In genomic region chr12:53625373-53625945, GRCh38 we compare ENCODE assay signal across 8 cellular contexts. TPM values are rescaled to one million over a fixed set of nuclear protein-coding genes. Genes with fewer than 3 reads are reported as not detected.
DNase-seq lines count a peak whose midpoint lies in the region; ATAC-seq lines count a peak whose summit lies in the region.

No MANE protein-coding gene starts in this region.

- H3K4me3 ChIP-seq in ACC112 (ENCODE audit: low read depth, low read length): peak overlapping the region; percentile 93
- peak overlapping the region; percentile 93 for H3K4me3 ChIP-seq in Jurkat, Clone E6-1 (ENCODE audit: low read length)
- H3K4me3 ChIP-seq in muscle layer of duodenum (ENCODE audit: low read depth in 1 of 2, low read length in 2 of 2): peak overlapping the region; percentile 73 to 92

- H3K79me2 ChIP-seq in ACC112 (ENCODE audit: control insufficient read depth, insufficient read depth, low read length, unreplicated experiment): peaks cover 51% of the 10 kb centered on the region

- H3K4me1 Mint-ChIP-seq in central memory CD8-positive, alpha-beta T cell: peaks cover 28% of the 10 kb centered on the region

- H3K27ac ChIP-seq in ACC112 (ENCODE audit: low read depth, low read length) (peak overlapping the region; percentile 44), muscle layer of duodenum (ENCODE audit: low read length) (peak overlapping the region; percentile 92)

- DNase-seq in Jurkat, Clone E6-1 (ENCODE audit: low read depth, low spot score): no peak
- DNase-seq in central memory CD8-positive, alpha-beta T cell (ENCODE audit: low spot score in 2 of 2): no peak
- DNase-seq in epidermal melanocyte (ENCODE audit: insufficient read length, low spot score) (no peak), hepatic stellate cell (ENCODE audit: low spot score) (no peak), UCSD-AML1 (lab: John Stamatoyannopoulos, UW; ENCODE audit: unreplicated experiment) (no peak)

- ATAC-seq in central memory CD8-positive, alpha-beta T cell (replicated peaks; ENCODE audit: extremely low read depth, poor library complexity, severe bottlenecking): no peak
- ATAC-seq in esophagus mucosa: no peak

- H3K9me3 ChIP-seq in muscle layer of duodenum (ENCODE audit: control insufficient read depth in 1 of 2, low read length in 2 of 2): no peaks in the 10 kb centered on the region

- no peaks in the 10 kb centered on the region for H3K27me3 Mint-ChIP-seq in central memory CD8-positive, alpha-beta T cell

- no peaks in the 10 kb centered on the region for H3K9me3 Mint-ChIP-seq in central memory CD8-positive, alpha-beta T cell

- H3K36me3 ChIP-seq in ACC112 (ENCODE audit: insufficient read depth, low read length) (no peaks in the 10 kb centered on the region), muscle layer of duodenum (ENCODE audit: control insufficient read depth in 1 of 2, insufficient read depth in 2 of 2, low read length in 2 of 2) (peaks cover 0 to 4% of the 10 kb centered on the region in 2 donors)

- peaks cover 15% of the 10 kb centered on the region for H3K36me3 Mint-ChIP-seq in central memory CD8-positive, alpha-beta T cell (ENCODE audit: insufficient read depth)

- H3K4me1 ChIP-seq in ACC112 (ENCODE audit: control insufficient read depth, insufficient read depth, low read length, unreplicated experiment) (no peaks in the 10 kb centered on the region), muscle layer of duodenum (ENCODE audit: control insufficient read depth in 1 of 2, insufficient read depth in 2 of 2, low read length in 2 of 2) (peaks cover 16 to 22% of the 10 kb centered on the region in 2 donors)

- no peaks in the 10 kb centered on the region for H3K27me3 ChIP-seq in ACC112 (ENCODE audit: insufficient read depth, low read length)
- H3K27me3 ChIP-seq in muscle layer of duodenum (ENCODE audit: low read depth, low read length): no peaks in the 10 kb centered on the region

- peak overlapping the region; percentile 97 for H3K27ac Mint-ChIP-seq in central memory CD8-positive, alpha-beta T cell (ENCODE audit: low read depth)

- peak overlapping the region; percentile 51 for H2AFZ ChIP-seq in ACC112 (ENCODE audit: low read length, unreplicated experiment)

- peak overlapping the region; percentile 98 for H3K4me3 Mint-ChIP-seq in central memory CD8-positive, alpha-beta T cell

RNA-seq across cellular contexts. Expression of gene ATF7, which starts 0.7 kb away (rescaled TPM):
- polyA plus RNA-seq in Jurkat, Clone E6-1 (2012; ENCODE audit: insufficient read depth, insufficient read length): 19.9 TPM
- total RNA-seq in esophagus mucosa: 29.7 TPM

RNA-seq across cellular contexts. Expression of gene ATP5MC2, which starts 50.4 kb away (rescaled TPM):
- 757 TPM for polyA plus RNA-seq in Jurkat, Clone E6-1 (2012; ENCODE audit: insufficient read depth, insufficient read length)
- total RNA-seq in esophagus mucosa: 246 TPM
